ENCODE assay signal across 15 cellular contexts in genomic region chr9:7154003-7154619, GRCh38.
"Had no signal": no experiment of that assay in that cellular context is flagged by ENCODE, and none has a peak within 500 bp of the region (broad histone marks: within the 10 kb centered on the region; RNA-seq: fewer than 3 reads in every experiment).

No MANE protein-coding gene starts in this region.

- H3K27me3 ChIP-seq: esophagus squamous epithelium, thyroid gland, uterus had no signal

- H3K4me1 ChIP-seq: parathyroid adenoma, uterus had no signal

- H3K4me3 ChIP-seq: esophagus squamous epithelium, thyroid gland, uterus had no signal

- H3K36me3 ChIP-seq: thyroid gland, uterus had no signal

- H3K27me3 Mint-ChIP-seq: activated naive CD4-positive, alpha-beta T cell treated with anti-CD3 and anti-CD28 coated beads, Interleukin-2, amount 50 U/mL, for 24 hours had no signal

- DNase-seq: activated CD4-positive, alpha-beta T cell treated with anti-CD3 and anti-CD28 coated beads for 48 hours; activated T-cell treated with anti-CD3 and anti-CD28 coated beads for 4 hours; esophagus squamous epithelium; foreskin fibroblast; kidney; mesendoderm; retina; small intestine; T-helper 1 cell; thyroid gland; uterus had no signal

- H3K27ac Mint-ChIP-seq: activated naive CD4-positive, alpha-beta T cell treated with anti-CD3 and anti-CD28 coated beads, Interleukin-2, amount 50 U/mL, for 24 hours had no signal

- H3K9ac ChIP-seq: parathyroid adenoma had no signal

- H3K4me3 Mint-ChIP-seq: activated naive CD4-positive, alpha-beta T cell treated with anti-CD3 and anti-CD28 coated beads, Interleukin-2, amount 50 U/mL, for 24 hours had no signal

- H3K79me2 ChIP-seq: parathyroid adenoma had no signal

- FAIRE-seq: endometrium, kidney, small intestine had no signal

- H3K27ac ChIP-seq: esophagus squamous epithelium, parathyroid adenoma, thyroid gland, uterus, VCaP had no signal

- H3K9me3 ChIP-seq: thyroid gland, uterus had no signal

- H2AFZ ChIP-seq: parathyroid adenoma had no signal
